14 cellular contexts compared by ENCODE assay signal in the genomic region with DNA sequence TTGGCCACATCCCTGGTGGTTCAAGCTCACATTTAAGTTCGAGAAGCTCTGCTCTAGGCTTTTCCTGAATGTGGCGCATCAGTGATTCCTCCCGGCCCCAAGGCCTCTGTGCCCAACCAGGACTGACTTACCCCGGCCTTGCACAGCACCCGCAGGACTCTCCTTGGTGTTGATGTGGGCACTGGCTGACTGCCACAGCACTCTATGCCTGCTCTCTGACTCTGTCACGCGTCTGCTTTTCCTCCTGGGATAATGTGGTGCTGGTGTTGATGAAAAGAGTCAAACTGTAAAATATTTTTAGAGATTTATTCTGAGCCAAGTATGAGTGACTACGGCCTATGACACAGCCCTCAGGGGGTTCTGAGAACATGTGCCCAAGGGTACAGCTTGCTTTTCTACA. TPM values are rescaled to one million over a fixed set of nuclear protein-coding genes. Genes with fewer than 3 reads are reported as not detected.
DNase-seq lines count a peak whose midpoint lies in the region; ATAC-seq lines count a peak whose summit lies in the region.
"Had no signal": no experiment of that assay in that cellular context is flagged by ENCODE, and none has a peak within 500 bp of the region (broad histone marks: within the 10 kb centered on the region; RNA-seq: fewer than 3 reads in every experiment).

No MANE protein-coding gene starts in this region.

- no peak overlapping the region for H3K9ac ChIP-seq in neuronal stem cell (ENCODE audit: low read depth, low read length, poor library complexity)

- no peaks in the 10 kb centered on the region for H3K27me3 ChIP-seq in neuronal stem cell (ENCODE audit: control insufficient read depth in 3 of 3, insufficient read depth in 3 of 3, low read depth in 1 of 3, low read length in 3 of 3)
- H3K27me3 ChIP-seq: body of pancreas had no signal

- ATAC-seq in Right ventricle myocardium inferior (peak; percentile 84), esophagus mucosa (peak; percentile 12)
- ATAC-seq: body of pancreas; natural killer cell treated with Interleukin-12 subunit alpha and Interleukin-12 subunit beta and Interleukin-15 and Interleukin-18, amount 100 ng/mL, for 72 hours had no signal

- H3K14ac ChIP-seq in neuronal stem cell (ENCODE audit: low read length): no peak overlapping the region

- peaks cover 36% of the 10 kb centered on the region for H3K4me1 Mint-ChIP-seq in activated naive CD4-positive, alpha-beta T cell treated with anti-CD3 and anti-CD28 coated beads, Interleukin-2, amount 10 ng/mL, durations not matched to agents 7 days and 5 days

- H3K27ac Mint-ChIP-seq in activated naive CD4-positive, alpha-beta T cell treated with anti-CD3 and anti-CD28 coated beads, Interleukin-2, amount 10 ng/mL, durations not matched to agents 7 days and 5 days: no peak overlapping the region
- H3K27ac Mint-ChIP-seq: natural killer cell treated with Interleukin-12 subunit alpha and Interleukin-12 subunit beta and Interleukin-15 and Interleukin-18, amount 100 ng/mL, for 72 hours had no signal

- H3K4ac ChIP-seq in neuronal stem cell (ENCODE audit: low read length): no peak overlapping the region

- intact Hi-C loops in Right ventricle myocardium inferior (cut with DNase I): no loop called here
- intact Hi-C loops in cardiac septum (cut with DNase I): no loop called here

- no peaks in the 10 kb centered on the region for H3K4me1 ChIP-seq in neuronal stem cell (ENCODE audit: control insufficient read depth in 2 of 2, insufficient read depth in 1 of 2, low read depth in 1 of 2, low read length in 2 of 2)

- no peaks in the 10 kb centered on the region for H3K79me1 ChIP-seq in neuronal stem cell (ENCODE audit: low read depth, low read length)

- no peak overlapping the region for H2AK5ac ChIP-seq in neuronal stem cell (ENCODE audit: low read depth, low read length)

- WGBS in neuronal stem cell (ENCODE audit: extremely low coverage in 2 of 2, insufficient read length in 2 of 2, insufficient replicate concordance in 1 of 2), 2 donors: no CpG with 5 or more reads among the region's 8 CpGs

- CTCF ChIA-PET in activated naive CD4-positive, alpha-beta T cell treated with anti-CD3 and anti-CD28 coated beads, Interleukin-2, amount 10 ng/mL, durations not matched to agents 7 days and 5 days (lab: Charles Lee): interaction anchor here (1.6 kb wide), 1 partner anchor 236 kb away, joined by 3 read pairs; no protein-coding TSS in a partner anchor

- DNase-seq in Right ventricle myocardium inferior (ENCODE audit: missing footprints): peak; percentile 76
- DNase-seq in cardiac septum (ENCODE audit: low spot score): no peak
- no peak for DNase-seq in neuronal stem cell (ENCODE audit: low spot score)
- no peak for DNase-seq in NCI-H2196 treated with DMSO at 0.1 percent for 48 hours (lab: John Stamatoyannopoulos, UW; ENCODE audit: unreplicated experiment)
- no peak for DNase-seq in activated naive CD4-positive, alpha-beta T cell treated with anti-CD3 and anti-CD28 coated beads, Interleukin-2, amount 10 ng/mL, durations not matched to agents 7 days and 5 days
- no peak for DNase-seq in DMS 273 treated with DMSO at 0.1 percent for 48 hours (lab: John Stamatoyannopoulos, UW)
- DNase-seq in NCI-H524 (lab: John Stamatoyannopoulos, UW): no peak
- DNase-seq: EL; NCI-H446; SHP77 treated with DMSO at 0.1 percent for 48 hours; stimulated activated naive CD4-positive, alpha-beta T cell had no signal

- peaks cover 50% of the 10 kb centered on the region for H3K27me3 Mint-ChIP-seq in activated naive CD4-positive, alpha-beta T cell treated with anti-CD3 and anti-CD28 coated beads, Interleukin-2, amount 10 ng/mL, durations not matched to agents 7 days and 5 days

- no peak overlapping the region for H2BK15ac ChIP-seq in neuronal stem cell (ENCODE audit: low read length)

- peaks cover 1% of the 10 kb centered on the region for H3K36me3 Mint-ChIP-seq in activated naive CD4-positive, alpha-beta T cell treated with anti-CD3 and anti-CD28 coated beads, Interleukin-2, amount 10 ng/mL, durations not matched to agents 7 days and 5 days
- H3K36me3 Mint-ChIP-seq: natural killer cell treated with Interleukin-12 subunit alpha and Interleukin-12 subunit beta and Interleukin-15 and Interleukin-18, amount 100 ng/mL, for 72 hours had no signal

- H2BK5ac ChIP-seq in neuronal stem cell (ENCODE audit: low read length): peak overlapping the region; percentile 32

- no peaks in the 10 kb centered on the region for H3K36me3 ChIP-seq in neuronal stem cell (replicated peaks in 1 of 2; ENCODE audit: control insufficient read depth in 2 of 2, insufficient read depth in 2 of 2, low read length in 2 of 2)

- no peak overlapping the region for H4K91ac ChIP-seq in neuronal stem cell (ENCODE audit: low read depth, low read length, poor library complexity)

- no peak overlapping the region for H3K4me2 ChIP-seq in neuronal stem cell (ENCODE audit: insufficient read depth, low read length, poor library complexity, severe bottlenecking)

- no peak overlapping the region for H3K23ac ChIP-seq in neuronal stem cell (ENCODE audit: low read depth, low read length, poor library complexity)

- no peak overlapping the region for H3K4me3 Mint-ChIP-seq in activated naive CD4-positive, alpha-beta T cell treated with anti-CD3 and anti-CD28 coated beads, Interleukin-2, amount 10 ng/mL, durations not matched to agents 7 days and 5 days
- H3K4me3 Mint-ChIP-seq: natural killer cell treated with Interleukin-12 subunit alpha and Interleukin-12 subunit beta and Interleukin-15 and Interleukin-18, amount 100 ng/mL, for 72 hours had no signal

- H2BK120ac ChIP-seq in neuronal stem cell (ENCODE audit: low read depth, low read length): no peak overlapping the region

- no peak overlapping the region for H3K4me3 ChIP-seq in neuronal stem cell (ENCODE audit: low read length in 2 of 2)
- H3K4me3 ChIP-seq: body of pancreas had no signal

- H3K27ac ChIP-seq in neuronal stem cell (replicated peaks; ENCODE audit: low read length): no peak overlapping the region

- H3K9me3 ChIP-seq in neuronal stem cell (replicated peaks in 1 of 2; ENCODE audit: control insufficient read depth in 2 of 2, insufficient read depth in 1 of 2, low read depth in 1 of 2, low read length in 2 of 2): no peaks in the 10 kb centered on the region
- H3K9me3 ChIP-seq: body of pancreas had no signal

- H2AFZ ChIP-seq in neuronal stem cell (ENCODE audit: low read length): no peak overlapping the region

- no peak overlapping the region for H4K8ac ChIP-seq in neuronal stem cell (ENCODE audit: low read depth, low read length)

- no peak overlapping the region for H3K18ac ChIP-seq in neuronal stem cell (ENCODE audit: low read length)

- H2BK12ac ChIP-seq in neuronal stem cell (ENCODE audit: low read length): no peak overlapping the region

- no peaks in the 10 kb centered on the region for H3K9me3 Mint-ChIP-seq in activated naive CD4-positive, alpha-beta T cell treated with anti-CD3 and anti-CD28 coated beads, Interleukin-2, amount 10 ng/mL, durations not matched to agents 7 days and 5 days
- H3K9me3 Mint-ChIP-seq: natural killer cell treated with Interleukin-12 subunit alpha and Interleukin-12 subunit beta and Interleukin-15 and Interleukin-18, amount 100 ng/mL, for 72 hours had no signal

RNA-seq across cellular contexts. Expression of gene SLC2A5, which starts 15.4 kb away (rescaled TPM):
- total RNA-seq in Right ventricle myocardium inferior (3.6 TPM), cardiac septum (1.5 TPM), esophagus mucosa (5.9 TPM)
- not detected for polyA plus RNA-seq in neuronal stem cell (2013, experiment 1 of 2)
- not detected for polyA plus RNA-seq in neuronal stem cell (2013, experiment 2 of 2)
- total RNA-seq: natural killer cell treated with Interleukin-12 subunit alpha and Interleukin-12 subunit beta and Interleukin-15 and Interleukin-18, amount 100 ng/mL, for 72 hours had no signal

RNA-seq across cellular contexts. Expression of gene GPR157, which starts 44.0 kb away (rescaled TPM):
- total RNA-seq in Right ventricle myocardium inferior (49.0 TPM), cardiac septum (23.0 TPM), esophagus mucosa (45.3 TPM)
- polyA plus RNA-seq in neuronal stem cell (2013, experiment 1 of 2): 2.3 TPM
- polyA plus RNA-seq in neuronal stem cell (2013, experiment 2 of 2): 6.1 TPM

RNA-seq across cellular contexts. Expression of gene SLC2A7, which starts 58.7 kb away (rescaled TPM):
- not detected for total RNA-seq in Right ventricle myocardium inferior
- total RNA-seq in cardiac septum: not detected
- total RNA-seq in esophagus mucosa: not detected
- not detected for polyA plus RNA-seq in neuronal stem cell (2013, experiment 1 of 2)
- not detected for polyA plus RNA-seq in neuronal stem cell (2013, experiment 2 of 2)
- total RNA-seq: body of pancreas; natural killer cell treated with Interleukin-12 subunit alpha and Interleukin-12 subunit beta and Interleukin-15 and Interleukin-18, amount 100 ng/mL, for 72 hours had no signal
